9 cellular contexts compared by ENCODE assay signal in the genomic region with DNA sequence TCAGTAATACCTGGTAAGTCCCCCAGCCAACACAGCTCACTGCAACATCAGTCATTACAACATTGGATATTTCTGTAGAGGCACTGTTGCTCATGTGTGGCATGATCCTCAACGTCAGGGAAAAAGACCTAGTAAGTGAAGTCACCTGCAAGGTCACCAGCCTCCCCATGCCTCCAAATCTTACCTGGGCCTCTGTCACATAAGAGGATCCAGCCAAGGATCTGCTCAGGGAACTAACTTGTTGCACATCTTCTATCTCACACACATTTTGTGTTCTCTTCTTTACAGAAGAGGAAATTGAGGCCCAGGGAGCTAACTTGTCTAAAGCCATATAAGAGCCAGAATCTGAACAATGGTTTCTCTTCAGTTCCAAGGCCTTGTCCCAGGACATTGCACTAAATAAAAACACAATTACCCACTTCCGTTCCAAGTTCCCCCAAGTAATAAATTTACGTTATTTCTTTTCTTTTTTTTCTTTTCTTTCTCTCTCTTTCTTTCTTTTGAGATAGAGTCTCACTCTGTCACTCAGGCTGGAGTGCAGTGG. TPM values are rescaled to one million over a fixed set of nuclear protein-coding genes. Genes with fewer than 3 reads are reported as not detected.
DNase-seq lines count a peak whose midpoint lies in the region; ATAC-seq and TF ChIP-seq lines count a peak whose summit lies in the region.
"Had no signal": no experiment of that assay in that cellular context is flagged by ENCODE, and none has a peak within 500 bp of the region (broad histone marks: within the 10 kb centered on the region; RNA-seq: fewer than 3 reads in every experiment).

No MANE protein-coding gene starts in this region.

- peak overlapping the region; percentile 68 to 83 for H3K27ac ChIP-seq in left lung
- peak overlapping the region; percentile 31 to 60 for H3K27ac ChIP-seq in thoracic aorta

- H3K4me3 Mint-ChIP-seq in activated T-cell treated with anti-CD3 and anti-CD28 coated beads, Interleukin-2, amount 50 U/mL, for 24 hours: peak overlapping the region; percentile 87
- peak overlapping the region; percentile 91 for H3K4me3 Mint-ChIP-seq in activated naive CD8-positive, alpha-beta T cell

- H3K4me3 ChIP-seq in left lung: peak overlapping the region in 1 of 2 donors; percentile 72
- H3K4me3 ChIP-seq in thoracic aorta: peak overlapping the region; percentile 78

- H3K27me3 Mint-ChIP-seq in activated T-cell treated with anti-CD3 and anti-CD28 coated beads, Interleukin-2, amount 50 U/mL, for 24 hours: no peaks in the 10 kb centered on the region
- no peaks in the 10 kb centered on the region for H3K27me3 Mint-ChIP-seq in activated naive CD8-positive, alpha-beta T cell

- H3K4me1 ChIP-seq in left lung (peaks cover 10 to 33% of the 10 kb centered on the region in 2 donors), thoracic aorta (ENCODE audit: control insufficient read depth in 1 of 2, low read depth in 2 of 2) (peaks cover 5 to 20% of the 10 kb centered on the region in 2 donors)

- H3K9me3 Mint-ChIP-seq in activated T-cell treated with anti-CD3 and anti-CD28 coated beads, Interleukin-2, amount 50 U/mL, for 24 hours: no peaks in the 10 kb centered on the region
- no peaks in the 10 kb centered on the region for H3K9me3 Mint-ChIP-seq in activated naive CD8-positive, alpha-beta T cell (ENCODE audit: low read depth)

- DNase-seq in activated T-cell treated with anti-CD3 and anti-CD28 coated beads, Interleukin-2, amount 50 U/mL, for 24 hours: no peak
- no peak for DNase-seq in activated T-cell treated with anti-CD3 and anti-CD28 coated beads for 4 hours
- no peak for DNase-seq in left lung
- no peak for DNase-seq in thoracic aorta (ENCODE audit: low spot score)
- no peak for DNase-seq in head of caudate nucleus
- DNase-seq in SIG-M5 (lab: John Stamatoyannopoulos, UW): no peak
- no peak for DNase-seq in iPS-NIHi7 (ENCODE audit: extremely low spot score)

- H3K27me3 ChIP-seq in left lung: no peaks in the 10 kb centered on the region
- H3K27me3 ChIP-seq in thoracic aorta (replicated peaks; ENCODE audit: insufficient read depth): no peaks in the 10 kb centered on the region

- intact Hi-C loops in left lung (cut with DNase I): no loop called here
- intact Hi-C loops in head of caudate nucleus (cut with DNase I): no loop called here

- H3K9me3 ChIP-seq in left lung (no peaks in the 10 kb centered on the region), thoracic aorta (no peaks in the 10 kb centered on the region)

- no peak overlapping the region for H3K27ac Mint-ChIP-seq in activated T-cell treated with anti-CD3 and anti-CD28 coated beads, Interleukin-2, amount 50 U/mL, for 24 hours
- no peak overlapping the region for H3K27ac Mint-ChIP-seq in activated naive CD8-positive, alpha-beta T cell

- peaks cover 0 to 25% of the 10 kb centered on the region in 2 donors for H3K36me3 ChIP-seq in left lung
- no peaks in the 10 kb centered on the region for H3K36me3 ChIP-seq in thoracic aorta

- peaks cover 27% of the 10 kb centered on the region for H3K36me3 Mint-ChIP-seq in activated T-cell treated with anti-CD3 and anti-CD28 coated beads, Interleukin-2, amount 50 U/mL, for 24 hours (ENCODE audit: low read depth)
- H3K36me3 Mint-ChIP-seq in activated naive CD8-positive, alpha-beta T cell: no peaks in the 10 kb centered on the region

- peaks cover 17% of the 10 kb centered on the region for H3K4me1 Mint-ChIP-seq in activated T-cell treated with anti-CD3 and anti-CD28 coated beads, Interleukin-2, amount 50 U/mL, for 24 hours (ENCODE audit: low read depth)
- peaks cover 13% of the 10 kb centered on the region for H3K4me1 Mint-ChIP-seq in activated naive CD8-positive, alpha-beta T cell (ENCODE audit: low read depth)

- TF ChIP-seq CTCF in left lung (IDR thresholded peaks at IDR 0.05): no peak
- TF ChIP-seq CTCF in thoracic aorta (IDR thresholded peaks at IDR 0.05): no peak

- ATAC-seq in left lung: no peak
- no peak for ATAC-seq in thoracic aorta (ENCODE audit: insufficient number of reproducible peaks, low FRiP score, low read depth)

RNA-seq across cellular contexts. Expression of gene SHMT1, which starts 1.4 kb away (rescaled TPM):
- total RNA-seq in left lung (10 to 100 TPM; 38.1 to 45.3 TPM), thoracic aorta (10 to 100 TPM; 15.9 to 28.0 TPM)

RNA-seq across cellular contexts. Expression of gene EVPLL, which starts 15.7 kb away (rescaled TPM):
- total RNA-seq in left lung (1 to 10 TPM; 2.3 to 3.1 TPM), thoracic aorta (not detected)
- total RNA-seq: occipital lobe had no signal

RNA-seq across cellular contexts. Expression of gene SMCR8, which starts 46.8 kb away (rescaled TPM):
- total RNA-seq in left lung (10 to 100 TPM; 16.7 to 23.4 TPM), thoracic aorta (10 to 100 TPM; 12.6 to 21.5 TPM)

RNA-seq across cellular contexts. Expression of gene TOP3A, which starts 47.1 kb away (rescaled TPM):
- total RNA-seq in left lung (10 to 100 TPM; 24.7 to 43.8 TPM), thoracic aorta (10 to 100 TPM; 33.4 to 54.6 TPM)
